Comparison of ENCODE assay signal across 29 cellular contexts in the genomic region with DNA sequence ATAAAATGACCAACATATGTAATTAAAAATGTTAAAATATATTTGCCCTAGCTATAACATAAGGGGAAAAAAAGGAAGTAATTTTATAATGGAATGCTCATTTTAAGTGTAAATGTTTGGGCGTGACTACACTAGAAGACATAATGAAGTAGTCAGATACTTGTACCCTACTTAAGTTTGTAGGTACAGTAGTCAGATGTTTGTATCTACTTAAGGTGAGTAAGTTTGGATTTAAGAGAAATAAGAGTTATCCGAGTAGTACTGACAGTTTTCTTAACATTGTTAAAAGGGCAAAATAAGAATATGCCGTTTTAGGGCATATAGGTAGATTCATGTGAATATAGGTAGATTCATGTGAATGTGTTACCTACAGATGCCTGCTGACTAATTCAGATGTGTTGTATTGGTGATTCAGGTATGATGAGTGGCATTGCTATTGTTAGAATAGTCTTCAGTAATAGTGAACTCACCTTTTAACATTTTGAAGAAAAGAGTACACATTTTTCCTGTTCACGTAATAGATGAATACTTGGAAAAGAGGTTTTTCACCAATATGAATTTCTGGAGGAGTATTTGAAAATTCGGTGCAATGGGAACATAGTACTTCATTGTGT. TPM values are rescaled to one million over a fixed set of nuclear protein-coding genes. Genes with fewer than 3 reads are reported as not detected.
DNase-seq lines count a peak whose midpoint lies in the region; ATAC-seq, FAIRE-seq and TF ChIP-seq lines count a peak whose summit lies in the region.
"Had no signal": no experiment of that assay in that cellular context is flagged by ENCODE, and none has a peak within 500 bp of the region (broad histone marks: within the 10 kb centered on the region; RNA-seq: fewer than 3 reads in every experiment).

No MANE protein-coding gene starts in this region.

- peaks cover 100% of the 10 kb centered on the region for H3K4me1 ChIP-seq in left ventricle myocardium inferior
- peaks cover 6 to 96% (median 89%) of the 10 kb centered on the region in 9 donors for H3K4me1 ChIP-seq in heart right ventricle
- peaks cover 16 to 25% of the 10 kb centered on the region in 2 donors for H3K4me1 ChIP-seq in kidney (ENCODE audit: control insufficient read depth in 1 of 2, insufficient read depth in 1 of 2, low read depth in 1 of 2, low read length in 2 of 2)

- WGBS in heart right ventricle, 2 donors = 86 to 87% methylated on average over 5 of the region's 5 CpGs

- H3K36me3 ChIP-seq in left ventricle myocardium inferior (peaks cover 15% of the 10 kb centered on the region), heart right ventricle (peaks cover 0 to 22% (median 6%) of the 10 kb centered on the region in 9 donors), kidney (ENCODE audit: control insufficient read depth in 1 of 2, insufficient read depth in 2 of 2, low read length in 2 of 2) (peaks cover 0 to 4% of the 10 kb centered on the region in 2 donors)

- no peaks in the 10 kb centered on the region for H3K36me3 Mint-ChIP-seq in T-helper 17 cell (ENCODE audit: low read depth)

- H3K27ac Mint-ChIP-seq in T-helper 17 cell = no peak overlapping the region
- H3K27ac Mint-ChIP-seq: activated CD4-positive, alpha-beta T cell treated with anti-CD3 and anti-CD28 coated beads for 36 hours; nephron; T-helper 1 cell treated with Interleukin-12 subunit alpha and Interleukin-12 subunit beta and Interleukin-4 antibody, amounts not matched to agents 30 μg/mL and 1 μg/mL, for 36 hours had no signal

- H3K27me3 ChIP-seq in left ventricle myocardium inferior (ENCODE audit: low read depth) (no peaks in the 10 kb centered on the region), heart right ventricle (no peaks in the 10 kb centered on the region)
- H3K27me3 ChIP-seq: BLaER1, sigmoid colon, upper lobe of right lung had no signal

- H3K9me3 ChIP-seq in left ventricle myocardium inferior (replicated peaks) (no peaks in the 10 kb centered on the region), heart right ventricle (no peaks in the 10 kb centered on the region), T-helper 17 cell (ENCODE audit: control insufficient read depth, low read length, poor library complexity, severe bottlenecking) (no peaks in the 10 kb centered on the region), kidney (ENCODE audit: control insufficient read depth in 1 of 2, low read length in 2 of 2) (no peaks in the 10 kb centered on the region)
- H3K9me3 ChIP-seq: BLaER1, sigmoid colon, upper lobe of right lung had no signal

- DNase-seq in left ventricle myocardium inferior = no peak
- DNase-seq in heart right ventricle = no peak
- DNase-seq in T-helper 17 cell = no peak
- peak; percentile 45 for DNase-seq in kidney tubule cell (ENCODE audit: low spot score)
- DNase-seq in NCI-H2107 treated with DMSO at 0.1 percent for 48 hours (lab: John Stamatoyannopoulos, UW; ENCODE audit: unreplicated experiment) = no peak
- DNase-seq in GM13977 (ENCODE audit: low spot score) = no peak
- no peak for DNase-seq in kidney
- no peak for DNase-seq in mucosa of gallbladder (ENCODE audit: low spot score)
- DNase-seq: ACHN; activated CD4-positive, alpha-beta T cell treated with anti-CD3 and anti-CD28 coated beads for 36 hours; activated CD8-positive, alpha-beta memory T cell treated with anti-CD3 and anti-CD28 coated beads for 24 hours; activated T-cell treated with anti-CD3 and anti-CD28 coated beads, Interleukin-2, amount 50 U/mL, for 24 hours; DND-41; H7; Karpas-422; midbrain; MV-4-11; NCI-H526; sigmoid colon; upper lobe of right lung had no signal

- intact Hi-C loops in left ventricle myocardium inferior (cut with micrococcal nuclease) = no loop called here
- intact Hi-C loops in heart right ventricle (cut with DNase I) = loop anchor here in 1 of 10 donors (5.0 to 10.0 kb wide), 2 partner anchors 106 to 224 kb away; a partner anchor contains a TSS
- intact Hi-C loops in kidney (cut with DNase I) = no loop called here

- no peak for FAIRE-seq in kidney (lab: Jason Lieb, UNC)
- FAIRE-seq: astrocyte, endothelial cell of umbilical vein had no signal

- peaks cover 32% of the 10 kb centered on the region for H3K4me1 Mint-ChIP-seq in T-helper 17 cell

- ATAC-seq in heart right ventricle = no peak
- ATAC-seq in T-helper 17 cell = no peak
- ATAC-seq: activated CD4-positive, alpha-beta T cell treated with anti-CD3 and anti-CD28 coated beads for 36 hours; activated naive CD4-positive, alpha-beta T cell treated with anti-CD3 and anti-CD28 coated beads, Interleukin-2, amount 50 U/mL, for 72 hours; left lobe of liver; upper lobe of right lung had no signal

- in situ Hi-C loops in GM13977 (cut with MboI; ENCODE audit: low pct_unique_long_range_greater_than_20kb, low sequenced_read_pairs, unreplicated experiment) = no loop called here

- H3K4me3 Mint-ChIP-seq in T-helper 17 cell = peak overlapping the region; percentile 12
- H3K4me3 Mint-ChIP-seq: activated CD4-positive, alpha-beta T cell treated with anti-CD3 and anti-CD28 coated beads for 36 hours; activated T-cell treated with anti-CD3 and anti-CD28 coated beads, Interleukin-2, amount 50 U/mL, for 24 hours; nephron; T-helper 1 cell treated with Interleukin-12 subunit alpha and Interleukin-12 subunit beta and Interleukin-4 antibody, amounts not matched to agents 30 μg/mL and 1 μg/mL, for 36 hours had no signal

- no peaks in the 10 kb centered on the region for H3K27me3 Mint-ChIP-seq in T-helper 17 cell
- H3K27me3 Mint-ChIP-seq: activated CD4-positive, alpha-beta T cell treated with anti-CD3 and anti-CD28 coated beads for 36 hours; activated T-cell treated with anti-CD3 and anti-CD28 coated beads, Interleukin-2, amount 50 U/mL, for 24 hours had no signal

- H3K4me3 ChIP-seq in left ventricle myocardium inferior = no peak overlapping the region
- H3K4me3 ChIP-seq in heart right ventricle = no peak overlapping the region
- no peak overlapping the region for H3K4me3 ChIP-seq in kidney (ENCODE audit: low read length in 2 of 2)
- H3K4me3 ChIP-seq: BLaER1, sigmoid colon, SK-N-MC, upper lobe of right lung had no signal

- H3K27ac ChIP-seq in left ventricle myocardium inferior (replicated peaks) = peak overlapping the region; percentile 13
- peak overlapping the region in 2 of 10 donors; percentile 4 to 46 for H3K27ac ChIP-seq in heart right ventricle
- no peak overlapping the region for H3K27ac ChIP-seq in kidney (ENCODE audit: low read depth in 2 of 2, low read length in 2 of 2)
- H3K27ac ChIP-seq: BLaER1, parathyroid adenoma, sigmoid colon, upper lobe of right lung had no signal

- no peak for TF ChIP-seq CTCF in left ventricle myocardium inferior (IDR thresholded peaks at IDR 0.05; ENCODE audit: borderline replicate concordance)
- no peak for TF ChIP-seq CTCF in heart right ventricle (IDR thresholded peaks at IDR 0.05)
- no peak for TF ChIP-seq CTCF in GM13977 (IDR thresholded peaks at IDR 0.05; ENCODE audit: extremely low read depth, insufficient read depth, missing control alignments)
- no peak for TF ChIP-seq CTCF in kidney (IDR thresholded peaks at IDR 0.05; ENCODE audit: borderline replicate concordance, extremely low read depth, insufficient read depth)

- no peak overlapping the region for H3K9ac ChIP-seq in kidney (ENCODE audit: low read length in 2 of 2)
- H3K9ac ChIP-seq: BLaER1, parathyroid adenoma had no signal

RNA-seq across cellular contexts. Expression of a gene that starts 14.9 kb away (rescaled TPM):
- total RNA-seq in left ventricle myocardium inferior (208 TPM), heart right ventricle (100 to 1,000 TPM; 202 to 269 (median 237) TPM), T-helper 17 cell (100 to 1,000 TPM; 149 to 161 TPM), kidney (171 TPM), mucosa of gallbladder (213 TPM)
- polyA plus RNA-seq in heart right ventricle (100 to 1,000 TPM in 1 of 2 donors, 10 to 100 TPM in 1; 33.2 to 152 TPM), kidney (ENCODE audit: insufficient read depth, low read depth, low replicate concordance) (185 TPM)

RNA-seq across cellular contexts. Expression of a gene that starts 43.0 kb away (rescaled TPM):
- total RNA-seq in left ventricle myocardium inferior (not detected), heart right ventricle (under 1 TPM in 1 of 10 donors, not detected in 9; 0.22 TPM), T-helper 17 cell (not detected), kidney (0.16 TPM), mucosa of gallbladder (not detected)
- polyA plus RNA-seq in heart right ventricle (under 1 TPM in 1 of 2 donors, not detected in 1; 0.04 TPM), kidney (ENCODE audit: insufficient read depth, low read depth, low replicate concordance) (not detected)
- total RNA-seq: activated CD4-positive, alpha-beta T cell treated with anti-CD3 and anti-CD28 coated beads for 36 hours; activated naive CD4-positive, alpha-beta T cell treated with anti-CD3 and anti-CD28 coated beads, Interleukin-2, amount 50 U/mL, for 72 hours; endothelial cell of umbilical vein; H7; left lobe of liver; sigmoid colon had no signal
